ENCODE assay signal across 8 cellular contexts in genomic region chr13:30865131-30866009, GRCh38. TPM values are rescaled to one million over a fixed set of nuclear protein-coding genes. Genes with fewer than 3 reads are reported as not detected.
A peak's percentile ranks its signal among the peaks of the same experiment; 100 is the strongest.
DNase-seq lines count a peak whose midpoint lies in the region; ATAC-seq and FAIRE-seq lines count a peak whose summit lies in the region.

No MANE protein-coding gene starts in this region.

- peak; percentile 96 for ATAC-seq in esophagus mucosa

- H3K9ac ChIP-seq in NT2/D1 (ENCODE audit: insufficient read length, low read depth) (peak overlapping the region; percentile 72), mucosa of stomach (ENCODE audit: low read length) (peak overlapping the region; percentile 33)

- H3K9me3 ChIP-seq in NT2/D1 (ENCODE audit: insufficient read depth, low read length): no peaks in the 10 kb centered on the region
- no peaks in the 10 kb centered on the region for H3K9me3 ChIP-seq in mucosa of stomach (ENCODE audit: control insufficient read depth, low read length)

- H3K4me3 ChIP-seq in NT2/D1 (ENCODE audit: insufficient read length, low read depth) (no peak overlapping the region), mucosa of stomach (ENCODE audit: low read length) (no peak overlapping the region)

- peaks cover 2% of the 10 kb centered on the region for H3K4me1 ChIP-seq in NT2/D1 (ENCODE audit: insufficient read depth, insufficient read length)
- H3K4me1 ChIP-seq in mucosa of stomach (ENCODE audit: control insufficient read depth, insufficient read depth, low read length): peaks cover 12% of the 10 kb centered on the region

- peak; percentile 96 for DNase-seq in Ammon's horn (ENCODE audit: low spot score)
- peak; percentile 57 for DNase-seq in GM19239 (ENCODE audit: insufficient read length, low spot score)
- peak; percentile 53 for DNase-seq in HS-5 (ENCODE audit: low read depth)
- no peak for DNase-seq in NT2/D1 (ENCODE audit: low read depth, low spot score)
- peak; percentile 26 for DNase-seq in activated T-cell treated with anti-CD3 and anti-CD28 coated beads for 24 hours (ENCODE audit: low read depth)
- DNase-seq in stimulated activated CD8-positive, alpha-beta memory T cell treated with anti-CD3 and anti-CD28 coated beads, Interleukin-4, amount 100 ng/mL, for 48 hours: peak; percentile 67

- H3K27me3 ChIP-seq in NT2/D1 (ENCODE audit: insufficient read depth, insufficient read length): no peaks in the 10 kb centered on the region
- no peaks in the 10 kb centered on the region for H3K27me3 ChIP-seq in mucosa of stomach (ENCODE audit: control insufficient read depth, insufficient read depth, low read length)

- H3K36me3 ChIP-seq in NT2/D1 (ENCODE audit: insufficient read depth, insufficient read length, low read length) (no peaks in the 10 kb centered on the region), mucosa of stomach (ENCODE audit: control insufficient read depth, insufficient read depth, low read length) (no peaks in the 10 kb centered on the region)

- FAIRE-seq in GM19239 (lab: Jason Lieb, UNC): no peak

RNA-seq across cellular contexts. Expression of gene MEDAG, which starts 40.7 kb away (rescaled TPM):
- 2.7 TPM for total RNA-seq in esophagus mucosa
